Comparison of ENCODE assay signal across 1 cellular context in the genomic region with DNA sequence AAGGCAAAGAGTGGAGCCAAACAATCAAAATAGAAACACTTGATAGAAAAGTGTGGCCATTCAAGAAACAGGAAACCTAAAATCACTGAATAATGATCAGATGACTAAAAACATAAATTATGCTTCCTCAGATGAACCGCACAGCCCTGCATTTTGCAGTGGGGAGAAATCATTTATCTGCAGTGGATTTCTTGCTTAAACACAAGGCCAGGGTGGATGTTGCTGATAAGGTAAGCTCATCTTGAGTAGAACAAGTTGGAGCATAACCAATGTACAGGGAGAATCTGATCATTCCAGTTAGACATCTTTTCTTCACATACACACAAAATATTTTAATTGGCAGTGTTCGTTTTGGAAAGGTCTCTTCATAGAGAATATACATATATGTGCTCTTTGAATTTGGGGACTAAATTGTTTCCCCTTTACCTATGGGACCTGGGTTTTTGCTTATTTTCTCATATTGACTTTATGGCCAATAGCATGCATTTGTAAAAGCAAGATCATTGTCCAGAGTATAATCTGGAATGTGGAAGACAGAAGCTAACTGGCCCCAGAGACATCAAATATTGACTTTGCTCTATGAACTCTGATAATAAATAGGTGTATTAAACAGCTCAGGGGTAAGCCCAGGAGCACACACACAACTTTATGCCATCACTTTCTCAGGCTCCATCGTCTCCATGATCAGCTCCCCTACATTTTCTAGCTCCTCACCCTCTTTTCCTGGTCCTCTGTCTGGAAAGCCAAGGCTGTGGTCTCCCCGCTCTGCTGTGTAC.
TF ChIP-seq lines count a peak whose summit lies in the region.

No MANE protein-coding gene starts in this region.

TF ChIP-seq in K562, 482 proteins besides CTCF, POLR2A, EP300 and RAD21 (continued from another document and continues in another):
- TF ChIP-seq, protein P1, sequence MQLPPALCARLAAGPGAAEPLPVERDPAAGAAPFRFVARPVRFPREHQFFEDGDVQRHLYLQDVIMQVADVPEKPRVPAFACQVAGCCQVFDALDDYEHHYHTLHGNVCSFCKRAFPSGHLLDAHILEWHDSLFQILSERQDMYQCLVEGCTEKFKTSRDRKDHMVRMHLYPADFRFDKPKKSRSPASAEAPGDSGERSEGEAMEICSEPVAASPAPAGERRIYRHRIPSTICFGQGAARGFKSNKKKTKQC (CRISPR knock-in tag; IDR thresholded peaks at IDR 0.05): no peak
- TF ChIP-seq TSC22D4 (tag; IDR thresholded peaks at IDR 0.05): no peak
- no peak for TF ChIP-seq KAT8 (IDR thresholded peaks at IDR 0.05; ENCODE audit: low read depth)
- TF ChIP-seq STAT5A (IDR thresholded peaks at IDR 0.05; ENCODE audit: borderline replicate concordance, low read length): no peak
- no peak for TF ChIP-seq ELF2 (CRISPR knock-in tag; IDR thresholded peaks at IDR 0.05)
- no peak for TF ChIP-seq PREB (CRISPR knock-in tag; IDR thresholded peaks at IDR 0.05)
- TF ChIP-seq, protein P2, sequence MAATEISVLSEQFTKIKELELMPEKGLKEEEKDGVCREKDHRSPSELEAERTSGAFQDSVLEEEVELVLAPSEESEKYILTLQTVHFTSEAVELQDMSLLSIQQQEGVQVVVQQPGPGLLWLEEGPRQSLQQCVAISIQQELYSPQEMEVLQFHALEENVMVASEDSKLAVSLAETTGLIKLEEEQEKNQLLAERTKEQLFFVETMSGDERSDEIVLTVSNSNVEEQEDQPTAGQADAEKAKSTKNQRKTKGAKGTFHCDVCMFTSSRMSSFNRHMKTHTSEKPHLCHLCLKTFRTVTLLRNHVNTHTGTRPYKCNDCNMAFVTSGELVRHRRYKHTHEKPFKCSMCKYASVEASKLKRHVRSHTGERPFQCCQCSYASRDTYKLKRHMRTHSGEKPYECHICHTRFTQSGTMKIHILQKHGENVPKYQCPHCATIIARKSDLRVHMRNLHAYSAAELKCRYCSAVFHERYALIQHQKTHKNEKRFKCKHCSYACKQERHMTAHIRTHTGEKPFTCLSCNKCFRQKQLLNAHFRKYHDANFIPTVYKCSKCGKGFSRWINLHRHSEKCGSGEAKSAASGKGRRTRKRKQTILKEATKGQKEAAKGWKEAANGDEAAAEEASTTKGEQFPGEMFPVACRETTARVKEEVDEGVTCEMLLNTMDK (IDR thresholded peaks at IDR 0.05; ENCODE audit: borderline replicate concordance, insufficient read depth, low read depth, low read length, poor library complexity, severe bottlenecking): no peak
- TF ChIP-seq DDX20 (tag; IDR thresholded peaks at IDR 0.05; ENCODE audit: low read depth): no peak
- TF ChIP-seq HMG20B (CRISPR knock-in tag; IDR thresholded peaks at IDR 0.05): no peak
- TF ChIP-seq ELF4 (CRISPR knock-in tag; IDR thresholded peaks at IDR 0.05): 0 out of 2 replicates have a peak, but pooled peaks have one; percentile 39
- TF ChIP-seq, protein P3, sequence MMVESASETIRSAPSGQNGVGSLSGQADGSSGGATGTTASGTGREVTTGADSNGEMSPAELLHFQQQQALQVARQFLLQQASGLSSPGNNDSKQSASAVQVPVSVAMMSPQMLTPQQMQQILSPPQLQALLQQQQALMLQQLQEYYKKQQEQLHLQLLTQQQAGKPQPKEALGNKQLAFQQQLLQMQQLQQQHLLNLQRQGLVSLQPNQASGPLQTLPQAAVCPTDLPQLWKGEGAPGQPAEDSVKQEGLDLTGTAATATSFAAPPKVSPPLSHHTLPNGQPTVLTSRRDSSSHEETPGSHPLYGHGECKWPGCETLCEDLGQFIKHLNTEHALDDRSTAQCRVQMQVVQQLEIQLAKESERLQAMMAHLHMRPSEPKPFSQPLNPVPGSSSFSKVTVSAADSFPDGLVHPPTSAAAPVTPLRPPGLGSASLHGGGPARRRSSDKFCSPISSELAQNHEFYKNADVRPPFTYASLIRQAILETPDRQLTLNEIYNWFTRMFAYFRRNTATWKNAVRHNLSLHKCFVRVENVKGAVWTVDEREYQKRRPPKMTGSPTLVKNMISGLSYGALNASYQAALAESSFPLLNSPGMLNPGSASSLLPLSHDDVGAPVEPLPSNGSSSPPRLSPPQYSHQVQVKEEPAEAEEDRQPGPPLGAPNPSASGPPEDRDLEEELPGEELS (CRISPR knock-in tag; IDR thresholded peaks at IDR 0.05; ENCODE audit: borderline replicate concordance): no peak
- TF ChIP-seq GABPB2 (CRISPR knock-in tag; conservative IDR thresholded peaks at IDR 0.05): no peak
- no peak for TF ChIP-seq E2F1 (CRISPR knock-in tag; IDR thresholded peaks at IDR 0.05)
- no peak for TF ChIP-seq ZNF444 (CRISPR knock-in tag; IDR thresholded peaks at IDR 0.05)
- no peak for TF ChIP-seq NCOA2 (IDR thresholded peaks at IDR 0.05; ENCODE audit: partially characterized antibody in 2 of 2)
- no peak for TF ChIP-seq ASH1L (IDR thresholded peaks at IDR 0.05; ENCODE audit: borderline replicate concordance, low read depth, partially characterized antibody)
- no peak for TF ChIP-seq RFX5 (IDR thresholded peaks at IDR 0.05; ENCODE audit: low read depth, low read length)
- TF ChIP-seq NBN (IDR thresholded peaks at IDR 0.05; ENCODE audit: low read depth): no peak
- no peak for TF ChIP-seq BMI1 (IDR thresholded peaks at IDR 0.05; ENCODE audit: low read length)
- TF ChIP-seq STAG1 (CRISPR knock-in tag; IDR thresholded peaks at IDR 0.05; ENCODE audit: borderline replicate concordance): no peak
- TF ChIP-seq SOX6 (IDR thresholded peaks at IDR 0.05): peak; percentile 42; the same call in 1 of the 2 replicates
- TF ChIP-seq BRD9 (IDR thresholded peaks at IDR 0.05; ENCODE audit: low read depth, partially characterized antibody): no peak
- TF ChIP-seq ZNF77 (CRISPR knock-in tag; IDR thresholded peaks at IDR 0.05): no peak
- TF ChIP-seq RBM14 (IDR thresholded peaks at IDR 0.05; ENCODE audit: borderline replicate concordance, insufficient read depth, low read depth, low read length): no peak
- no peak for TF ChIP-seq MTA1 (IDR thresholded peaks at IDR 0.05; ENCODE audit: borderline replicate concordance)
- TF ChIP-seq HDAC8 (tag; IDR thresholded peaks at IDR 0.05): no peak
- TF ChIP-seq CBX8 (IDR thresholded peaks at IDR 0.05; ENCODE audit: borderline replicate concordance, extremely low read depth, low read depth, low read length, poor library complexity, severe bottlenecking): no peak
- no peak for TF ChIP-seq NFATC3 (IDR thresholded peaks at IDR 0.05)
- TF ChIP-seq NEUROD1 (IDR thresholded peaks at IDR 0.05; ENCODE audit: borderline replicate concordance, low read depth, low read length, partially characterized antibody): no peak
- no peak for TF ChIP-seq TRIM28 (IDR thresholded peaks at IDR 0.05)
- TF ChIP-seq ZNF445 (CRISPR knock-in tag; IDR thresholded peaks at IDR 0.05; ENCODE audit: low read depth): no peak
- peak; percentile 65 for TF ChIP-seq TAL1 (IDR thresholded peaks at IDR 0.05)
- no peak for TF ChIP-seq TBP (optimal IDR thresholded peaks at IDR 0.05; ENCODE audit: low read depth, low read length)
- TF ChIP-seq USF2 (CRISPR knock-in tag; IDR thresholded peaks at IDR 0.05): no peak
- TF ChIP-seq RBM25 (IDR thresholded peaks at IDR 0.05; ENCODE audit: low read depth, low read length, severe bottlenecking): no peak
- TF ChIP-seq ZZZ3 (IDR thresholded peaks at IDR 0.05): no peak
- TF ChIP-seq MAFF (IDR thresholded peaks at IDR 0.05; ENCODE audit: low read length): no peak
- TF ChIP-seq, protein P4, sequence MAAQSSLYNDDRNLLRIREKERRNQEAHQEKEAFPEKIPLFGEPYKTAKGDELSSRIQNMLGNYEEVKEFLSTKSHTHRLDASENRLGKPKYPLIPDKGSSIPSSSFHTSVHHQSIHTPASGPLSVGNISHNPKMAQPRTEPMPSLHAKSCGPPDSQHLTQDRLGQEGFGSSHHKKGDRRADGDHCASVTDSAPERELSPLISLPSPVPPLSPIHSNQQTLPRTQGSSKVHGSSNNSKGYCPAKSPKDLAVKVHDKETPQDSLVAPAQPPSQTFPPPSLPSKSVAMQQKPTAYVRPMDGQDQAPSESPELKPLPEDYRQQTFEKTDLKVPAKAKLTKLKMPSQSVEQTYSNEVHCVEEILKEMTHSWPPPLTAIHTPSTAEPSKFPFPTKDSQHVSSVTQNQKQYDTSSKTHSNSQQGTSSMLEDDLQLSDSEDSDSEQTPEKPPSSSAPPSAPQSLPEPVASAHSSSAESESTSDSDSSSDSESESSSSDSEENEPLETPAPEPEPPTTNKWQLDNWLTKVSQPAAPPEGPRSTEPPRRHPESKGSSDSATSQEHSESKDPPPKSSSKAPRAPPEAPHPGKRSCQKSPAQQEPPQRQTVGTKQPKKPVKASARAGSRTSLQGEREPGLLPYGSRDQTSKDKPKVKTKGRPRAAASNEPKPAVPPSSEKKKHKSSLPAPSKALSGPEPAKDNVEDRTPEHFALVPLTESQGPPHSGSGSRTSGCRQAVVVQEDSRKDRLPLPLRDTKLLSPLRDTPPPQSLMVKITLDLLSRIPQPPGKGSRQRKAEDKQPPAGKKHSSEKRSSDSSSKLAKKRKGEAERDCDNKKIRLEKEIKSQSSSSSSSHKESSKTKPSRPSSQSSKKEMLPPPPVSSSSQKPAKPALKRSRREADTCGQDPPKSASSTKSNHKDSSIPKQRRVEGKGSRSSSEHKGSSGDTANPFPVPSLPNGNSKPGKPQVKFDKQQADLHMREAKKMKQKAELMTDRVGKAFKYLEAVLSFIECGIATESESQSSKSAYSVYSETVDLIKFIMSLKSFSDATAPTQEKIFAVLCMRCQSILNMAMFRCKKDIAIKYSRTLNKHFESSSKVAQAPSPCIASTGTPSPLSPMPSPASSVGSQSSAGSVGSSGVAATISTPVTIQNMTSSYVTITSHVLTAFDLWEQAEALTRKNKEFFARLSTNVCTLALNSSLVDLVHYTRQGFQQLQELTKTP (IDR thresholded peaks at IDR 0.05; ENCODE audit: low read depth in 1 of 2, partially characterized antibody in 2 of 2): no peak
- no peak for TF ChIP-seq OTX1 (CRISPR knock-in tag; IDR thresholded peaks at IDR 0.05)
- no peak for TF ChIP-seq VEZF1 (CRISPR knock-in tag; IDR thresholded peaks at IDR 0.05)
- TF ChIP-seq, protein P5, sequence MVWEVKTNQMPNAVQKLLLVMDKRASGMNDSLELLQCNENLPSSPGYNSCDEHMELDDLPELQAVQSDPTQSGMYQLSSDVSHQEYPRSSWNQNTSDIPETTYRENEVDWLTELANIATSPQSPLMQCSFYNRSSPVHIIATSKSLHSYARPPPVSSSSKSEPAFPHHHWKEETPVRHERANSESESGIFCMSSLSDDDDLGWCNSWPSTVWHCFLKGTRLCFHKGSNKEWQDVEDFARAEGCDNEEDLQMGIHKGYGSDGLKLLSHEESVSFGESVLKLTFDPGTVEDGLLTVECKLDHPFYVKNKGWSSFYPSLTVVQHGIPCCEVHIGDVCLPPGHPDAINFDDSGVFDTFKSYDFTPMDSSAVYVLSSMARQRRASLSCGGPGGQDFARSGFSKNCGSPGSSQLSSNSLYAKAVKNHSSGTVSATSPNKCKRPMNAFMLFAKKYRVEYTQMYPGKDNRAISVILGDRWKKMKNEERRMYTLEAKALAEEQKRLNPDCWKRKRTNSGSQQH (CRISPR knock-in tag; IDR thresholded peaks at IDR 0.05): no peak
- TF ChIP-seq TRIM24 (IDR thresholded peaks at IDR 0.05): peak in 1 of 2 experiments; percentile 15; a peak in 1 of 4 replicates
- peak; percentile 36; the same call in 1 of the 2 replicates for TF ChIP-seq NFIC (IDR thresholded peaks at IDR 0.05)
- TF ChIP-seq ZNF384 (IDR thresholded peaks at IDR 0.05; ENCODE audit: low read depth, low read length): no peak
- TF ChIP-seq, protein P6, sequence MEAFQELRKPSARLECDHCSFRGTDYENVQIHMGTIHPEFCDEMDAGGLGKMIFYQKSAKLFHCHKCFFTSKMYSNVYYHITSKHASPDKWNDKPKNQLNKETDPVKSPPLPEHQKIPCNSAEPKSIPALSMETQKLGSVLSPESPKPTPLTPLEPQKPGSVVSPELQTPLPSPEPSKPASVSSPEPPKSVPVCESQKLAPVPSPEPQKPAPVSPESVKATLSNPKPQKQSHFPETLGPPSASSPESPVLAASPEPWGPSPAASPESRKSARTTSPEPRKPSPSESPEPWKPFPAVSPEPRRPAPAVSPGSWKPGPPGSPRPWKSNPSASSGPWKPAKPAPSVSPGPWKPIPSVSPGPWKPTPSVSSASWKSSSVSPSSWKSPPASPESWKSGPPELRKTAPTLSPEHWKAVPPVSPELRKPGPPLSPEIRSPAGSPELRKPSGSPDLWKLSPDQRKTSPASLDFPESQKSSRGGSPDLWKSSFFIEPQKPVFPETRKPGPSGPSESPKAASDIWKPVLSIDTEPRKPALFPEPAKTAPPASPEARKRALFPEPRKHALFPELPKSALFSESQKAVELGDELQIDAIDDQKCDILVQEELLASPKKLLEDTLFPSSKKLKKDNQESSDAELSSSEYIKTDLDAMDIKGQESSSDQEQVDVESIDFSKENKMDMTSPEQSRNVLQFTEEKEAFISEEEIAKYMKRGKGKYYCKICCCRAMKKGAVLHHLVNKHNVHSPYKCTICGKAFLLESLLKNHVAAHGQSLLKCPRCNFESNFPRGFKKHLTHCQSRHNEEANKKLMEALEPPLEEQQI (IDR thresholded peaks at IDR 0.05): no peak
- no peak for TF ChIP-seq XRCC4 (IDR thresholded peaks at IDR 0.05; ENCODE audit: extremely low read depth, insufficient read depth, insufficient read length)
